ENCODE assay signal across 9 cellular contexts in genomic region chr13:74026753-74027152, GRCh38.
DNase-seq lines count a peak whose midpoint lies in the region; ATAC-seq and TF ChIP-seq lines count a peak whose summit lies in the region.
"Had no signal": no experiment of that assay in that cellular context is flagged by ENCODE, and none has a peak within 500 bp of the region (broad histone marks: within the 10 kb centered on the region; RNA-seq: fewer than 3 reads in every experiment).

No MANE protein-coding gene starts in this region.

- no peaks in the 10 kb centered on the region for H3K36me3 ChIP-seq in PC-9 (ENCODE audit: low read depth)

- H3K27me3 Mint-ChIP-seq in activated naive CD8-positive, alpha-beta T cell: no peaks in the 10 kb centered on the region

- POLR2A ChIA-PET in PC-9 (lab: Charles Lee; ENCODE audit: unreplicated experiment): no interaction called here

- peaks cover 21% of the 10 kb centered on the region for H3K36me3 Mint-ChIP-seq in activated naive CD8-positive, alpha-beta T cell

- DNase-seq in PC-9 (peak in 1 of 2 experiments; percentile 2), non-pigmented ciliary epithelial cell (ENCODE audit: low read depth) (peak; percentile 15), NCI-H510A (lab: John Stamatoyannopoulos, UW) (no peak), NCI-H1105 treated with DMSO at 0.1 percent for 48 hours (lab: John Stamatoyannopoulos, UW) (no peak), amniotic stem cell (lab: John Stamatoyannopoulos, UW) (no peak)

- no peaks in the 10 kb centered on the region for H3K4me1 ChIP-seq in PC-9 (replicated peaks; ENCODE audit: insufficient read depth)
- H3K4me1 ChIP-seq: parathyroid adenoma had no signal

- peaks cover 4% of the 10 kb centered on the region; the same call in 1 of the 2 replicates for H3K9me2 ChIP-seq in PC-9 (ENCODE audit: insufficient read depth)

- peak; percentile 73 for ATAC-seq in GM18499 (IDR thresholded peaks at IDR 0.05; ENCODE audit: insufficient read depth, unreplicated experiment)
- peak; percentile 93 for ATAC-seq in HG02759 (IDR thresholded peaks at IDR 0.05; ENCODE audit: unreplicated experiment)

- H3F3A ChIP-seq in PC-9 (ENCODE audit: insufficient read depth, low read depth): no peaks in the 10 kb centered on the region

- H3K27ac Mint-ChIP-seq in activated naive CD8-positive, alpha-beta T cell: peak overlapping the region; percentile 94

- no peaks in the 10 kb centered on the region for H3K9me3 ChIP-seq in PC-9 (ENCODE audit: insufficient read depth, low read depth)

- no peak overlapping the region for H3K4me2 ChIP-seq in PC-9

- H3K79me2 ChIP-seq in PC-9 (ENCODE audit: low read depth): no peaks in the 10 kb centered on the region
- H3K79me2 ChIP-seq: parathyroid adenoma had no signal

- intact Hi-C loops in PC-9 (cut with micrococcal nuclease; ENCODE audit: unreplicated experiment): no loop called here

- H3K9me3 Mint-ChIP-seq in activated naive CD8-positive, alpha-beta T cell (ENCODE audit: low read depth): peaks cover 9% of the 10 kb centered on the region

- CTCF ChIA-PET in PC-9 (lab: Charles Lee): no interaction called here

- H3K27me3 ChIP-seq in PC-9 (ENCODE audit: insufficient read depth, low read depth): no peaks in the 10 kb centered on the region

- H2AFZ ChIP-seq in PC-9: peak overlapping the region; percentile 61
- H2AFZ ChIP-seq: parathyroid adenoma had no signal

- no peak for TF ChIP-seq CTCF in PC-9 (conservative IDR thresholded peaks at IDR 0.05)

- H4K20me1 ChIP-seq in PC-9 (ENCODE audit: insufficient read depth): no peaks in the 10 kb centered on the region

- no peak overlapping the region for H3K27ac ChIP-seq in PC-9
- H3K27ac ChIP-seq: parathyroid adenoma had no signal

- BruUV-seq in PC-9 (replicated peaks; lab: Mats Ljungman, UMichigan): no TSS peak

- no peak overlapping the region for H3K4me3 ChIP-seq in PC-9

- peak overlapping the region; percentile 83 for H3K4me3 Mint-ChIP-seq in activated naive CD8-positive, alpha-beta T cell

- peaks cover 89% of the 10 kb centered on the region for H3K4me1 Mint-ChIP-seq in activated naive CD8-positive, alpha-beta T cell (ENCODE audit: low read depth)
